Comparison of ENCODE assay signal across 1 cellular context in genomic region chr19:58516964-58517833, GRCh38.
TF ChIP-seq lines count a peak whose summit lies in the region.

No MANE protein-coding gene starts in this region.

TF ChIP-seq in GM12878, 131 proteins besides CTCF, POLR2A, EP300 and RAD21:
- TF ChIP-seq CHD4 (IDR thresholded peaks at IDR 0.05) (no peak), CEBPB (IDR thresholded peaks at IDR 0.05; ENCODE audit: borderline replicate concordance in 1 of 2, low read depth in 2 of 2, low read length in 2 of 2) (no peak), EGR1 (IDR thresholded peaks at IDR 0.05; ENCODE audit: borderline replicate concordance in 1 of 2, low read depth in 2 of 2, low read length in 2 of 2) (no peak), CBX5 (IDR thresholded peaks at IDR 0.05; ENCODE audit: low read depth) (no peak), CREM (IDR thresholded peaks at IDR 0.05; ENCODE audit: low read depth) (no peak), MYC (IDR thresholded peaks at IDR 0.05; ENCODE audit: insufficient read depth, insufficient read length, insufficient replicate concordance, low read length, severe bottlenecking) (no peak)
- TF ChIP-seq, protein P1, sequence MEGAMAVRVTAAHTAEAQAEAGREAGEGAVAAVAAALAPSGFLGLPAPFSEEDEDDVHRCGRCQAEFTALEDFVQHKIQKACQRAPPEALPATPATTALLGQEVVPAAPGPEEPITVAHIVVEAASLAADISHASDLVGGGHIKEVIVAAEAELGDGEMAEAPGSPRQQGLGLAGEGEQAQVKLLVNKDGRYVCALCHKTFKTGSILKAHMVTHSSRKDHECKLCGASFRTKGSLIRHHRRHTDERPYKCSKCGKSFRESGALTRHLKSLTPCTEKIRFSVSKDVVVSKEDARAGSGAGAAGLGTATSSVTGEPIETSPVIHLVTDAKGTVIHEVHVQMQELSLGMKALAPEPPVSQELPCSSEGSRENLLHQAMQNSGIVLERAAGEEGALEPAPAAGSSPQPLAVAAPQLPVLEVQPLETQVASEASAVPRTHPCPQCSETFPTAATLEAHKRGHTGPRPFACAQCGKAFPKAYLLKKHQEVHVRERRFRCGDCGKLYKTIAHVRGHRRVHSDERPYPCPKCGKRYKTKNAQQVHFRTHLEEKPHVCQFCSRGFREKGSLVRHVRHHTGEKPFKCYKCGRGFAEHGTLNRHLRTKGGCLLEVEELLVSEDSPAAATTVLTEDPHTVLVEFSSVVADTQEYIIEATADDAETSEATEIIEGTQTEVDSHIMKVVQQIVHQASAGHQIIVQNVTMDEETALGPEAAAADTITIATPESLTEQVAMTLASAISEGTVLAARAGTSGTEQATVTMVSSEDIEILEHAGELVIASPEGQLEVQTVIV (IDR thresholded peaks at IDR 0.05; ENCODE audit: borderline replicate concordance, partially characterized antibody), result no peak
- TF ChIP-seq, protein P2, sequence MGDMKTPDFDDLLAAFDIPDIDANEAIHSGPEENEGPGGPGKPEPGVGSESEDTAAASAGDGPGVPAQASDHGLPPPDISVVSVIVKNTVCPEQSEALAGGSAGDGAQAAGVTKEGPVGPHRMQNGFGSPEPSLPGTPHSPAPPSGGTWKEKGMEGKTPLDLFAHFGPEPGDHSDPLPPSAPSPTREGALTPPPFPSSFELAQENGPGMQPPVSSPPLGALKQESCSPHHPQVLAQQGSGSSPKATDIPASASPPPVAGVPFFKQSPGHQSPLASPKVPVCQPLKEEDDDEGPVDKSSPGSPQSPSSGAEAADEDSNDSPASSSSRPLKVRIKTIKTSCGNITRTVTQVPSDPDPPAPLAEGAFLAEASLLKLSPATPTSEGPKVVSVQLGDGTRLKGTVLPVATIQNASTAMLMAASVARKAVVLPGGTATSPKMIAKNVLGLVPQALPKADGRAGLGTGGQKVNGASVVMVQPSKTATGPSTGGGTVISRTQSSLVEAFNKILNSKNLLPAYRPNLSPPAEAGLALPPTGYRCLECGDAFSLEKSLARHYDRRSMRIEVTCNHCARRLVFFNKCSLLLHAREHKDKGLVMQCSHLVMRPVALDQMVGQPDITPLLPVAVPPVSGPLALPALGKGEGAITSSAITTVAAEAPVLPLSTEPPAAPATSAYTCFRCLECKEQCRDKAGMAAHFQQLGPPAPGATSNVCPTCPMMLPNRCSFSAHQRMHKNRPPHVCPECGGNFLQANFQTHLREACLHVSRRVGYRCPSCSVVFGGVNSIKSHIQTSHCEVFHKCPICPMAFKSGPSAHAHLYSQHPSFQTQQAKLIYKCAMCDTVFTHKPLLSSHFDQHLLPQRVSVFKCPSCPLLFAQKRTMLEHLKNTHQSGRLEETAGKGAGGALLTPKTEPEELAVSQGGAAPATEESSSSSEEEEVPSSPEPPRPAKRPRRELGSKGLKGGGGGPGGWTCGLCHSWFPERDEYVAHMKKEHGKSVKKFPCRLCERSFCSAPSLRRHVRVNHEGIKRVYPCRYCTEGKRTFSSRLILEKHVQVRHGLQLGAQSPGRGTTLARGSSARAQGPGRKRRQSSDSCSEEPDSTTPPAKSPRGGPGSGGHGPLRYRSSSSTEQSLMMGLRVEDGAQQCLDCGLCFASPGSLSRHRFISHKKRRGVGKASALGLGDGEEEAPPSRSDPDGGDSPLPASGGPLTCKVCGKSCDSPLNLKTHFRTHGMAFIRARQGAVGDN (IDR thresholded peaks at IDR 0.05), result no peak
